Comparison of ENCODE assay signal across 9 cellular contexts in the genomic region with DNA sequence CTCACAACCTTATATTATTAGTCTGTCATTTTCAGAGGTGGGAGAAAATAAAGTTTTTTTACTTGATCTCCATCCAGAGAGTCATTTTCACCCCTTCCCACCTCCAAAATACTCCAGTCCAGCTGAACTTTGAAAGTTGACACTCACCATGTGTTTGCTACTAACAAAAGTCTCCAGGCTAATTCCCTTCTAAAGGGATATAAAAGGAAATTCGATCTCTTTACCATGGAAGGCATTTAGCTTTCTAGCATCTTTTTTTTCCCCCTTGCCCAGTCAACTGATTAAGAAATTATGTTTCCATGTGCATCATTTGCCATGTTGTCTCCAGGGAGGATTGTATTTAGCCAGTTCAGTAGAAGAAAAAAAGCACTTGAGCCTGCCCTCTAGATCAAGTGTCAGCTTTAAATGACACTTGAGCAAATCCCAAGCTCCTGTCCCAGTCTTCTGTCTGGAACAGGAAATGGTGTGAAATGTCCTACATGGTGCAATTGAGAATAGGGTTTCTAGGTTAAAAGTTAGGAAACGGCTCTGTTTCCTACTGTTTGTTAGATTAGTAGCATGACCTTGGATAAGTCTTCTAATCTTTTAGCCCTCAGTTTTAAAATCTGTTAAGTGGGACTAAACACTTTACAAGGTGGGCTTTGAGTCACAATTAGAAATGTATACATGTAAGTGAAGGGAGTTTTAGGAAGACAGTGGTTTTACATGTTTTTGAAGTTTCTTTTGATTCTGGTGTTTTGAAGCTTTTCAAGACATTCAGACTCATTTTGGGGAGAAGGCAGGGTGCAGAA.
A peak's percentile ranks its signal among the peaks of the same experiment; 100 is the strongest.
DNase-seq lines count a peak whose midpoint lies in the region; ATAC-seq and TF ChIP-seq lines count a peak whose summit lies in the region.
"Had no signal": no experiment of that assay in that cellular context is flagged by ENCODE, and none has a peak within 500 bp of the region (broad histone marks: within the 10 kb centered on the region; RNA-seq: fewer than 3 reads in every experiment).

No MANE protein-coding gene starts in this region.

- H3K14ac ChIP-seq in neuronal stem cell (ENCODE audit: low read length), result no peak overlapping the region

- no peak overlapping the region for H4K8ac ChIP-seq in neuronal stem cell (ENCODE audit: low read depth, low read length)

- H3K27me3 ChIP-seq in neuronal stem cell (ENCODE audit: control insufficient read depth in 3 of 3, insufficient read depth in 3 of 3, low read depth in 1 of 3, low read length in 3 of 3), result no peaks in the 10 kb centered on the region
- H3K27me3 ChIP-seq: adrenal gland had no signal

- no peak overlapping the region for H2BK15ac ChIP-seq in neuronal stem cell (ENCODE audit: low read length)

- no peak for ATAC-seq in GM18502 (IDR thresholded peaks at IDR 0.05; ENCODE audit: poor library complexity, unreplicated experiment)

- POLR2A ChIA-PET in HEK293 (lab: Yijun Ruan, JAX), result no interaction called here

- CTCF ChIA-PET in HEK293 (lab: Yijun Ruan, JAX), result interaction anchor here (0.7 to 17.9 kb wide), 4 partner anchors 64 to 486 kb away, joined by 3 to 219 read pairs (median 4); no protein-coding TSS in a partner anchor

- peak overlapping the region in 2 of 5 experiments; percentile 17 to 33 for H3K4me3 Mint-ChIP-seq in brain

- H3K4me1 ChIP-seq in HEK293 (ENCODE audit: control insufficient read depth, insufficient read depth, low read length), result peaks cover 15% of the 10 kb centered on the region
- peaks cover 28 to 34% of the 10 kb centered on the region in 2 donors for H3K4me1 ChIP-seq in neuronal stem cell (ENCODE audit: control insufficient read depth in 2 of 2, insufficient read depth in 1 of 2, low read depth in 1 of 2, low read length in 2 of 2)

- H3K36me3 ChIP-seq in HEK293 (ENCODE audit: control insufficient read depth in 2 of 2, insufficient read depth in 1 of 2, low read length in 2 of 2) (peaks cover 4 to 24% of the 10 kb centered on the region in 2 experiments), neuronal stem cell (replicated peaks in 1 of 2; ENCODE audit: control insufficient read depth in 2 of 2, insufficient read depth in 2 of 2, low read length in 2 of 2) (peaks cover 5 to 34% of the 10 kb centered on the region in 2 donors)

- H3K9ac ChIP-seq in neuronal stem cell (ENCODE audit: low read depth, low read length, poor library complexity), result no peak overlapping the region

- H3K9me3 ChIP-seq in HEK293 (ENCODE audit: control insufficient read depth, insufficient read depth, low read depth, low read length) (no peaks in the 10 kb centered on the region), neuronal stem cell (replicated peaks in 1 of 2; ENCODE audit: control insufficient read depth in 2 of 2, insufficient read depth in 1 of 2, low read depth in 1 of 2, low read length in 2 of 2) (peaks cover 0 to 1% of the 10 kb centered on the region in 2 donors)
- H3K9me3 ChIP-seq: adrenal gland had no signal

- no peak overlapping the region for H3K4me3 ChIP-seq in HEK293 (ENCODE audit: low read depth, low read length)
- H3K4me3 ChIP-seq in neuronal stem cell (ENCODE audit: low read length in 2 of 2), result no peak overlapping the region
- H3K4me3 ChIP-seq: adrenal gland had no signal

- H3K36me3 Mint-ChIP-seq in brain, result no peaks in the 10 kb centered on the region

- peaks cover 0 to 3% (median 0%) of the 10 kb centered on the region in 5 experiments for H3K9me3 Mint-ChIP-seq in brain

- H2AK5ac ChIP-seq in neuronal stem cell (ENCODE audit: low read depth, low read length), result no peak overlapping the region

- H2BK5ac ChIP-seq in neuronal stem cell (ENCODE audit: low read length), result no peak overlapping the region

- no peak overlapping the region for H3K18ac ChIP-seq in neuronal stem cell (ENCODE audit: low read length)

- peaks cover 64% of the 10 kb centered on the region for H3K4me1 Mint-ChIP-seq in brain

- peak overlapping the region; percentile 64 for H3K27ac ChIP-seq in HEK293 (ENCODE audit: extremely low read depth, low read depth, low read length)
- H3K27ac ChIP-seq in neuronal stem cell (replicated peaks; ENCODE audit: low read length), result peak overlapping the region; percentile 90

- H3K4ac ChIP-seq in neuronal stem cell (ENCODE audit: low read length), result no peak overlapping the region

- H4K91ac ChIP-seq in neuronal stem cell (ENCODE audit: low read depth, low read length, poor library complexity), result no peak overlapping the region

- no peak overlapping the region for H2BK12ac ChIP-seq in neuronal stem cell (ENCODE audit: low read length)

- H3K23ac ChIP-seq in neuronal stem cell (ENCODE audit: low read depth, low read length, poor library complexity), result no peak overlapping the region

- DNase-seq in NCI-H2171 (lab: John Stamatoyannopoulos, UW) (peak; percentile 97), neuronal stem cell (ENCODE audit: low spot score) (peak; percentile 48), GM20000 (ENCODE audit: low spot score) (no peak), SIG-M5 treated with dmso at 0.1 percent for 504 hours (lab: John Stamatoyannopoulos, UW; ENCODE audit: unreplicated experiment) (no peak)
- DNase-seq: adrenal gland, T-helper 1 cell had no signal

- peak overlapping the region in 3 of 5 experiments; percentile 62 to 92 (median 70) for H3K27ac Mint-ChIP-seq in brain

- H2AFZ ChIP-seq in neuronal stem cell (ENCODE audit: low read length), result peak overlapping the region; percentile 5

- WGBS in neuronal stem cell (ENCODE audit: extremely low coverage in 2 of 2, insufficient read length in 2 of 2, insufficient replicate concordance in 1 of 2), 2 donors, result no CpG with 5 or more reads among the region's 2 CpGs

- H3K27me3 Mint-ChIP-seq in brain, result no peaks in the 10 kb centered on the region

- TF ChIP-seq CTCF in HEK293 (tag by site-specific recombination; IDR thresholded peaks at IDR 0.05), result no peak
- no peak for TF ChIP-seq CTCF in brain (conservative IDR thresholded peaks at IDR 0.05)
- TF ChIP-seq CTCF in GM20000 (IDR thresholded peaks at IDR 0.05; ENCODE audit: extremely low read depth, missing control alignments), result no peak

- no peaks in the 10 kb centered on the region for H3K79me1 ChIP-seq in neuronal stem cell (ENCODE audit: low read depth, low read length)

- no peak overlapping the region for H2BK120ac ChIP-seq in neuronal stem cell (ENCODE audit: low read depth, low read length)

- H3K4me2 ChIP-seq in neuronal stem cell (ENCODE audit: insufficient read depth, low read length, poor library complexity, severe bottlenecking), result peak overlapping the region; percentile 60

TF ChIP-seq in HEK293, 187 proteins besides CTCF, POLR2A, EP300 and RAD21 (continues in another document):
- TF ChIP-seq ZBTB6 (tag by site-specific recombination; IDR thresholded peaks at IDR 0.05), result 0 out of 2 replicates have a peak, but pooled peaks have one; percentile 30
- TF ChIP-seq ZNF518A (tag by site-specific recombination; conservative IDR thresholded peaks at IDR 0.05; ENCODE audit: low read depth), result peak; percentile 37; the same call in 1 of the 2 replicates
- TF ChIP-seq, protein P1, sequence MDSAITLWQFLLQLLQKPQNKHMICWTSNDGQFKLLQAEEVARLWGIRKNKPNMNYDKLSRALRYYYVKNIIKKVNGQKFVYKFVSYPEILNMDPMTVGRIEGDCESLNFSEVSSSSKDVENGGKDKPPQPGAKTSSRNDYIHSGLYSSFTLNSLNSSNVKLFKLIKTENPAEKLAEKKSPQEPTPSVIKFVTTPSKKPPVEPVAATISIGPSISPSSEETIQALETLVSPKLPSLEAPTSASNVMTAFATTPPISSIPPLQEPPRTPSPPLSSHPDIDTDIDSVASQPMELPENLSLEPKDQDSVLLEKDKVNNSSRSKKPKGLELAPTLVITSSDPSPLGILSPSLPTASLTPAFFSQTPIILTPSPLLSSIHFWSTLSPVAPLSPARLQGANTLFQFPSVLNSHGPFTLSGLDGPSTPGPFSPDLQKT (IDR thresholded peaks at IDR 0.05; ENCODE audit: borderline replicate concordance, low read depth, low read length), result no peak

Comparison
In these comparisons a context has a peak if more than half of its experiments do, and no peak if none do; other contexts are left out.
1. DNase-seq: peak in NCI-H2171 (single experiment) and neuronal stem cell (single experiment); none in GM20000 (single experiment) and SIG-M5 treated with dmso at 0.1 percent for 504 hours (single experiment).